8 cellular contexts compared by ENCODE assay signal in the genomic region with DNA sequence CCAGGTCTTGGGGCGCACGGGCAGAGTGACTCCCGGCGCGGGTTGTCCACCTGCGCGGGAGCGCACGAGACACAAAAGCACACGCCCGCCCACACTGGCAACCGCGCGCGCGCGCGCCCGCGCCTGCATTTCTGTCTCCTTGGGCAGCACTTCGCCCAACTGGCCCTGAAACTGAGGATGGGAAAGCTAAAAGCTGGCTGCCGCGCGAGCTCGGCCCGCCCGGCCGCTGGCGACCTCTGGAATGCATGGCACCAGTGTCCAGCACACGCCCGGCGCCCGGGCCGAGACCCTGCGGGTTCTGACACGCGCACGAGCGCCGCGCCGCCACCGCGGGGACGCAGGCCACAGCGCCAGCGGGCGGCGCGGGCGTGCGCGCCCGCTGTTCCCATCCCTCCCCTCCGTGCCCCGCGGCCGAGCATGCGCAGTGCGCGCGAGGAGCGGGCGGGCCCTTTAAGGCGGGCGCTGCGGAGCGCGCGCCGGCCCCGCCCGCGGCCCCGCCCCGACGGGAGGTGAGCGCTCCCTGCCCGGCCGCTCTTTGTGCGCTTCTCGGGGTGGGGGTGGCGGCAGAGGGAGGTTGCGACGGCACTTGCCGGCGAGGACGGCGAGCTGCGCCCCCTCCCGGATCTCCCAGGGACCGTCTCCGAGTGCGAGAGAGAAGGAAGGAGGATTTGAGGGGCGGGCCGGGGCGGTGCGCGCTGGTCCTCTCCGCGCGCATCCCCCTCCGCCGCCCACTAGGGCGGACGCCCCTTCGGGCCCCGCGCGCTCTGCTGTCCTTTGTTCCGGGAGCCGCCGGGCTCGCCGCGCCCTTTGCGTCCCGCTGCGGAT. TPM values are rescaled to one million over a fixed set of nuclear protein-coding genes. Genes with fewer than 3 reads are reported as not detected.
DNase-seq lines count a peak whose midpoint lies in the region; ATAC-seq and TF ChIP-seq lines count a peak whose summit lies in the region.

No MANE protein-coding gene starts in this region.

- no peaks in the 10 kb centered on the region for H3K36me3 Mint-ChIP-seq in activated CD4-positive, alpha-beta memory T cell treated with anti-CD3 and anti-CD28 coated beads, Interleukin-2, amount 10 ng/mL, durations not matched to agents 7 days and 5 days (ENCODE audit: low read depth)

- H3K27ac ChIP-seq in C4-2B (peak overlapping the region; percentile 87), ectodermal cell (ENCODE audit: insufficient read depth, low read depth, low read length, poor library complexity, severe bottlenecking) (peak overlapping the region; percentile 98)

- CTCF ChIA-PET in activated CD4-positive, alpha-beta memory T cell treated with anti-CD3 and anti-CD28 coated beads, Interleukin-2, amount 10 ng/mL, durations not matched to agents 7 days and 5 days (lab: Charles Lee) = interaction anchor here (2.0 kb wide), 1 partner anchor 11 kb away, joined by 6 read pairs; no protein-coding TSS in a partner anchor

- WGBS in ectodermal cell, 2 experiments = 0% methylated on average over 119 of the region's 119 CpGs

- H3K4me1 Mint-ChIP-seq in activated CD4-positive, alpha-beta memory T cell treated with anti-CD3 and anti-CD28 coated beads, Interleukin-2, amount 10 ng/mL, durations not matched to agents 7 days and 5 days = peaks cover 19% of the 10 kb centered on the region

- POLR2A ChIA-PET in activated CD4-positive, alpha-beta memory T cell treated with anti-CD3 and anti-CD28 coated beads, Interleukin-2, amount 10 ng/mL, durations not matched to agents 7 days and 5 days (lab: Charles Lee) = interaction anchor here (1.5 kb wide), 1 partner anchor 11 kb away, joined by 4 read pairs; no protein-coding TSS in a partner anchor

- peak; percentile 88 for TF ChIP-seq CTCF in C4-2B (conservative IDR thresholded peaks at IDR 0.05)

- H3K27ac Mint-ChIP-seq in activated CD4-positive, alpha-beta memory T cell treated with anti-CD3 and anti-CD28 coated beads, Interleukin-2, amount 10 ng/mL, durations not matched to agents 7 days and 5 days = peak overlapping the region; percentile 63

- ATAC-seq in GM19351 (IDR thresholded peaks at IDR 0.05; ENCODE audit: unreplicated experiment) (peak; percentile 62), HG03520 (IDR thresholded peaks at IDR 0.05; ENCODE audit: unreplicated experiment) (peak; percentile 58)

- H3K36me3 ChIP-seq in ectodermal cell (ENCODE audit: control insufficient read depth, insufficient read depth, low read length) = peaks cover 9% of the 10 kb centered on the region

- peak overlapping the region; percentile 76 for H3K4me3 Mint-ChIP-seq in activated CD4-positive, alpha-beta memory T cell treated with anti-CD3 and anti-CD28 coated beads, Interleukin-2, amount 10 ng/mL, durations not matched to agents 7 days and 5 days

- peaks cover 5% of the 10 kb centered on the region for H3K27me3 ChIP-seq in ectodermal cell (ENCODE audit: control insufficient read depth, insufficient read depth, low read length, poor library complexity, severe bottlenecking)

- peaks cover 17% of the 10 kb centered on the region for H3K4me1 ChIP-seq in ectodermal cell (ENCODE audit: control insufficient read depth, insufficient read depth, low read length)

- H3K27me3 Mint-ChIP-seq in activated CD4-positive, alpha-beta memory T cell treated with anti-CD3 and anti-CD28 coated beads, Interleukin-2, amount 10 ng/mL, durations not matched to agents 7 days and 5 days = peaks cover 39% of the 10 kb centered on the region

- peak overlapping the region; percentile 93 for H3K4me3 ChIP-seq in ectodermal cell (ENCODE audit: insufficient read depth, low read depth, low read length)

- H3K9me3 Mint-ChIP-seq in activated CD4-positive, alpha-beta memory T cell treated with anti-CD3 and anti-CD28 coated beads, Interleukin-2, amount 10 ng/mL, durations not matched to agents 7 days and 5 days = no peaks in the 10 kb centered on the region

- H3K9me3 ChIP-seq in ectodermal cell (ENCODE audit: control insufficient read depth, low read length) = no peaks in the 10 kb centered on the region

- DNase-seq in NCI-H69 (lab: John Stamatoyannopoulos, UW) = peak; percentile 93
- peak; percentile 89 for DNase-seq in activated CD4-positive, alpha-beta memory T cell treated with anti-CD3 and anti-CD28 coated beads, Interleukin-2, amount 10 ng/mL, durations not matched to agents 7 days and 5 days
- DNase-seq in medulla oblongata (ENCODE audit: extremely low spot score) = peak; percentile 92
- peak; percentile 73 to 82 (median 75) for DNase-seq in stimulated activated CD4-positive, alpha-beta T cell treated with anti-CD3 and anti-CD28 coated beads, TNF-alpha, amount 100 ng/mL, for 4 hours (ENCODE audit: low read depth in 3 of 3)

RNA-seq across cellular contexts. Expression of a gene that starts 1.1 kb away (rescaled TPM):
- under 1 TPM; 0.91 to 0.93 TPM for total RNA-seq in activated CD4-positive, alpha-beta memory T cell treated with anti-CD3 and anti-CD28 coated beads, Interleukin-2, amount 10 ng/mL, durations not matched to agents 7 days and 5 days
- 48.5 TPM for polyA plus RNA-seq in ectodermal cell (2013, experiment 1 of 4)
- 45.9 TPM for polyA plus RNA-seq in ectodermal cell (2013, experiment 2 of 4)
- 46.2 TPM for polyA plus RNA-seq in ectodermal cell (2013, experiment 3 of 4)
- 46.6 TPM for polyA plus RNA-seq in ectodermal cell (2013, experiment 4 of 4)

Comparison
In these comparisons a context has a peak if more than half of its experiments do, and no peak if none do; other contexts are left out.
1. Peak in every context shown above with its lines: DNase-seq, ATAC-seq, H3K4me3 ChIP-seq and H3K27ac ChIP-seq.